8 cellular contexts compared by ENCODE assay signal in the genomic region with DNA sequence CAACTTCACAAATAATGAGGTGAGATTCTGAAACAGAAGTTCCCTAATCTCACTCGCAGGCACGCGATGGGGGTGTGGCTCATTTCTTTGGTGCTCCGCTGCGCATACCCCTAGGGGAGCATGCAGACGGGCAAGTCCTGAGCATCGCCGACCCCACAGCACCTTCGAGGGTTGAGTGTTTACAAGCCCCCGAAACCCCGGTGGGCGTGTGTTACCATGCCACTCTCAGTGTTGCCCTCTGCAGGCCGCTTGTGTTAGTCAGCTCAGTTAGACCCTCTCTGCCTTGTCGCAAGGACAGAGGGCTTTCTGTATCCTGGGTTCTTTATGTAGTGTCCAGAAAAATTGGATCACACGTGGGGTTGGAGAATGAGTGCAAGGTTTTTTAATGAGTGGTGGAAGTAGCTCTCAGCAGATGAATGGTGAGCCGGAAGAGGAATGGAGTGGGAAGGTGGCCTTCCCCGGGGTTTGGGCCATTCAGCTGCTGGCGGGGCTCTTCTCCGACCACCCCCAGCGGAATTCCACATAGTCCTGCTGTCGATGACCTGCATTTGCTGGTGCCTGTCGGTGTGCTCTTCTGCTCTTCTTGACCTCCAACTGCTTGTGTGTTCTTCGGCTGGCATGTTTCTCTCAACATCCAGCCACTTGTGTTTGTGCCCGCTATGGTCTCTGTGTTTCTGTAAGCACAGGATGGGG.
DNase-seq lines count a peak whose midpoint lies in the region; ATAC-seq and TF ChIP-seq lines count a peak whose summit lies in the region.

No MANE protein-coding gene starts in this region.

- ATAC-seq in GM19395 (IDR thresholded peaks at IDR 0.05; ENCODE audit: unreplicated experiment) (peak; percentile 55), HG03432 (IDR thresholded peaks at IDR 0.05; ENCODE audit: unreplicated experiment) (no peak), HG02571 (IDR thresholded peaks at IDR 0.05; ENCODE audit: unreplicated experiment) (no peak)

- no peak overlapping the region for H3K27ac Mint-ChIP-seq in T-helper 2 cell treated with Interferon-gamma antibody and Interleukin-4, amounts not matched to agents 5 μg/mL and 100 μg/mL, for 36 hours

- TF ChIP-seq CTCF in epithelial cell of proximal tubule (conservative IDR thresholded peaks at IDR 0.05; ENCODE audit: low read depth, low read length): peak; percentile 52

- H3K27me3 Mint-ChIP-seq in T-helper 2 cell treated with Interferon-gamma antibody and Interleukin-4, amounts not matched to agents 5 μg/mL and 100 μg/mL, for 36 hours (ENCODE audit: low read depth): no peaks in the 10 kb centered on the region

- no peaks in the 10 kb centered on the region for H3K36me3 Mint-ChIP-seq in T-helper 2 cell treated with Interferon-gamma antibody and Interleukin-4, amounts not matched to agents 5 μg/mL and 100 μg/mL, for 36 hours (ENCODE audit: low read depth)

- no peak overlapping the region for H3K4me3 Mint-ChIP-seq in T-helper 2 cell treated with Interferon-gamma antibody and Interleukin-4, amounts not matched to agents 5 μg/mL and 100 μg/mL, for 36 hours

- H3K9me3 Mint-ChIP-seq in T-helper 2 cell treated with Interferon-gamma antibody and Interleukin-4, amounts not matched to agents 5 μg/mL and 100 μg/mL, for 36 hours: peaks cover 1% of the 10 kb centered on the region

- H3K4me1 Mint-ChIP-seq in T-helper 2 cell treated with Interferon-gamma antibody and Interleukin-4, amounts not matched to agents 5 μg/mL and 100 μg/mL, for 36 hours (ENCODE audit: low read depth): no peaks in the 10 kb centered on the region

- H3K4me3 ChIP-seq in epithelial cell of proximal tubule (ENCODE audit: low read depth, low read length): peak overlapping the region; percentile 34

- DNase-seq in AG20443 (ENCODE audit: low spot score) (peak; percentile 21), NCI-H748 treated with DMSO at 0.1 percent for 48 hours (lab: John Stamatoyannopoulos, UW) (peak; percentile 77), epithelial cell of proximal tubule (ENCODE audit: low read depth) (no peak), NCI-H2171 treated with DMSO at 0.1 percent for 48 hours (lab: John Stamatoyannopoulos, UW) (no peak)
- no peak for DNase-seq in T-helper 2 cell treated with Interferon-gamma antibody and Interleukin-4, amounts not matched to agents 5 μg/mL and 100 μg/mL, for 36 hours (ENCODE audit: low spot score)

Comparison
In these comparisons a context has a peak if more than half of its experiments do, and no peak if none do; other contexts are left out.
1. DNase-seq: peak in AG20443 (single experiment) and NCI-H748 treated with DMSO at 0.1 percent for 48 hours (single experiment); none in epithelial cell of proximal tubule (single experiment), NCI-H2171 treated with DMSO at 0.1 percent for 48 hours (single experiment) and T-helper 2 cell treated with Interferon-gamma antibody and Interleukin-4, amounts not matched to agents 5 μg/mL and 100 μg/mL, for 36 hours (single experiment).